28 cellular contexts compared by ENCODE assay signal in genomic region chr10:128512767-128513166, GRCh38.
"Had no signal": no experiment of that assay in that cellular context is flagged by ENCODE, and none has a peak within 500 bp of the region (broad histone marks: within the 10 kb centered on the region; RNA-seq: fewer than 3 reads in every experiment).

No MANE protein-coding gene starts in this region.

- H3K27ac Mint-ChIP-seq: naive B cell; naive thymus-derived CD8-positive, alpha-beta T cell; natural killer cell treated with Interleukin-12 subunit alpha and Interleukin-12 subunit beta and Interleukin-15 and Interleukin-18, amount 100 ng/mL, for 72 hours; nephron progenitor cell; stimulated activated effector memory CD8-positive, alpha-beta T cell treated with anti-CD3 and anti-CD28 coated beads, Interleukin-12 subunit alpha, Interleukin-12 subunit beta, amount 100 ng/mL, for 72 hours; stimulated activated naive B cell treated with anti-CD40 and anti-IgM and Interleukin-4, amounts not matched to agents 10 μg/mL and 1 μg/mL and 100 μg/mL, for 72 hours; type B pancreatic cell had no signal

- H3K4me3 ChIP-seq: pancreas, prostate gland, right lobe of liver, sigmoid colon, stomach, thoracic aorta, thyroid gland, tibial nerve, upper lobe of right lung, vagina had no signal

- H3K4me1 ChIP-seq: pancreas, prostate gland, right lobe of liver, sigmoid colon, stomach, thyroid gland, tibial nerve, upper lobe of right lung, vagina had no signal

- H3K36me3 ChIP-seq: neutrophil, pancreas, prostate gland, right lobe of liver, sigmoid colon, stomach, thoracic aorta, thyroid gland, tibial nerve, upper lobe of right lung, vagina had no signal

- FAIRE-seq: pancreas, small intestine had no signal

- H3K9me3 ChIP-seq: neutrophil, pancreas, prostate gland, right lobe of liver, sigmoid colon, stomach, thoracic aorta, thyroid gland, tibial nerve, upper lobe of right lung, vagina had no signal

- DNase-seq: naive B cell; naive thymus-derived CD8-positive, alpha-beta T cell; nephron progenitor cell; nucleus accumbens; pancreas; retina; right cardiac atrium; right lobe of liver; sigmoid colon; small intestine; stimulated activated CD4-positive, alpha-beta T cell treated with anti-CD3 and anti-CD28 coated beads, Interleukin-15, amount 100 ng/mL, for 24 hours; stimulated activated CD4-positive, alpha-beta T cell treated with anti-CD3 and anti-CD28 coated beads, Interleukin-2, amount 100 ng/mL, for 24 hours; stimulated activated CD4-positive, alpha-beta T cell treated with anti-CD3 and anti-CD28 coated beads, Interleukin-2, amount 100 ng/mL, for 48 hours; stimulated activated CD4-positive, alpha-beta T cell treated with anti-CD3 and anti-CD28 coated beads, Interleukin-4, amount 100 ng/mL, for 24 hours; stimulated activated naive B cell treated with anti-CD40 and anti-IgM and Interleukin-4, amounts not matched to agents 10 μg/mL and 1 μg/mL and 100 μg/mL, for 72 hours; stimulated activated naive CD4-positive, alpha-beta T cell treated with Interleukin-2 at 50 U/mL for 16 hours; thyroid gland; upper lobe of right lung had no signal

- ATAC-seq: naive thymus-derived CD8-positive, alpha-beta T cell; pancreas; right cardiac atrium; right lobe of liver; stimulated activated effector memory CD8-positive, alpha-beta T cell treated with anti-CD3 and anti-CD28 coated beads, Interleukin-12 subunit alpha, Interleukin-12 subunit beta, amount 100 ng/mL, for 72 hours; stimulated activated naive B cell treated with anti-CD40 and anti-IgM and Interleukin-4, amounts not matched to agents 10 μg/mL and 1 μg/mL and 100 μg/mL, for 72 hours; upper lobe of right lung had no signal

- H3K4me1 Mint-ChIP-seq: naive B cell; naive thymus-derived CD8-positive, alpha-beta T cell; neural crest cell; stimulated activated effector memory CD8-positive, alpha-beta T cell treated with anti-CD3 and anti-CD28 coated beads, Interleukin-12 subunit alpha, Interleukin-12 subunit beta, amount 100 ng/mL, for 72 hours; stimulated activated naive B cell treated with anti-CD40 and anti-IgM and Interleukin-4, amounts not matched to agents 10 μg/mL and 1 μg/mL and 100 μg/mL, for 72 hours had no signal

- H3K27ac ChIP-seq: neutrophil, pancreas, prostate gland, right lobe of liver, sigmoid colon, stomach, thoracic aorta, thyroid gland, tibial nerve, upper lobe of right lung, vagina had no signal

- H3K27me3 ChIP-seq: neutrophil, pancreas, right lobe of liver, sigmoid colon, stomach, thyroid gland, tibial nerve, upper lobe of right lung, vagina had no signal

- H3K4me3 Mint-ChIP-seq: naive B cell; naive thymus-derived CD8-positive, alpha-beta T cell; natural killer cell treated with Interleukin-12 subunit alpha and Interleukin-12 subunit beta and Interleukin-15 and Interleukin-18, amount 100 ng/mL, for 72 hours; nephron progenitor cell; neural crest cell; stimulated activated effector memory CD8-positive, alpha-beta T cell treated with anti-CD3 and anti-CD28 coated beads, Interleukin-12 subunit alpha, Interleukin-12 subunit beta, amount 100 ng/mL, for 72 hours; stimulated activated naive B cell treated with anti-CD40 and anti-IgM and Interleukin-4, amounts not matched to agents 10 μg/mL and 1 μg/mL and 100 μg/mL, for 72 hours; type B pancreatic cell had no signal

- H3K9me3 Mint-ChIP-seq: natural killer cell treated with Interleukin-12 subunit alpha and Interleukin-12 subunit beta and Interleukin-15 and Interleukin-18, amount 100 ng/mL, for 72 hours; stimulated activated effector memory CD8-positive, alpha-beta T cell treated with anti-CD3 and anti-CD28 coated beads, Interleukin-12 subunit alpha, Interleukin-12 subunit beta, amount 100 ng/mL, for 72 hours; type B pancreatic cell had no signal
